Comparison of ENCODE assay signal across 8 cellular contexts in genomic region chr7:152674860-152675760, GRCh38. TPM values are rescaled to one million over a fixed set of nuclear protein-coding genes. Genes with fewer than 3 reads are reported as not detected.
DNase-seq lines count a peak whose midpoint lies in the region; ATAC-seq and TF ChIP-seq lines count a peak whose summit lies in the region.

No MANE protein-coding gene starts in this region.

- no peak overlapping the region for H3K56ac ChIP-seq in H9 (ENCODE audit: insufficient read length, low read depth, low read length)

- H3T11ph ChIP-seq in H9 (ENCODE audit: low read length) = no peak overlapping the region

- H3K36me3 Mint-ChIP-seq in H9 (ENCODE audit: insufficient read depth in 1 of 3, low read depth in 3 of 3) = peaks cover 11 to 17% (median 12%) of the 10 kb centered on the region in 3 experiments
- peaks cover 13% of the 10 kb centered on the region for H3K36me3 Mint-ChIP-seq in T-helper 2 cell treated with Interferon-gamma antibody and Interleukin-4, amounts not matched to agents 5 μg/mL and 100 μg/mL, for 36 hours (ENCODE audit: low read depth)

- H3K9ac ChIP-seq in H9 (ENCODE audit: extremely low read depth, insufficient read length, low read length) = peak overlapping the region; percentile 84

- H3K27ac ChIP-seq in H9 (ENCODE audit: insufficient read length, low read depth, low read length) (no peak overlapping the region), esophagus muscularis mucosa (replicated peaks in 1 of 4) (peak overlapping the region in 2 of 4 donors; percentile 81 to 83)

- no peaks in the 10 kb centered on the region for H4K20me1 ChIP-seq in H9 (ENCODE audit: control insufficient read depth, insufficient read depth, insufficient read length)

- no peaks in the 10 kb centered on the region for H3K27me3 ChIP-seq in H9 (ENCODE audit: insufficient read depth, low read length)
- no peaks in the 10 kb centered on the region for H3K27me3 ChIP-seq in esophagus muscularis mucosa

- H3K4me3 Mint-ChIP-seq in H9 = peak overlapping the region; percentile 97 to 98
- peak overlapping the region; percentile 92 for H3K4me3 Mint-ChIP-seq in T-helper 2 cell treated with Interferon-gamma antibody and Interleukin-4, amounts not matched to agents 5 μg/mL and 100 μg/mL, for 36 hours

- H3K27me3 Mint-ChIP-seq in H9 (ENCODE audit: low read depth) = peaks cover 3% of the 10 kb centered on the region; the same call in 1 of the 2 replicates
- H3K27me3 Mint-ChIP-seq in T-helper 2 cell treated with Interferon-gamma antibody and Interleukin-4, amounts not matched to agents 5 μg/mL and 100 μg/mL, for 36 hours (ENCODE audit: low read depth) = no peaks in the 10 kb centered on the region

- no peaks in the 10 kb centered on the region for H3K36me3 ChIP-seq in esophagus muscularis mucosa

- no peak overlapping the region for H4K91ac ChIP-seq in H9 (ENCODE audit: insufficient read length, low read depth, low read length)

- ATAC-seq in HG02588 (IDR thresholded peaks at IDR 0.05; ENCODE audit: unreplicated experiment) = no peak

- TF ChIP-seq CTCF in H9 (conservative IDR thresholded peaks at IDR 0.05) (no peak), esophagus muscularis mucosa (IDR thresholded peaks at IDR 0.05) (no peak)

- peak overlapping the region; percentile 63 to 78 (median 74) for H3K4me3 ChIP-seq in esophagus muscularis mucosa

- H2BK12ac ChIP-seq in H9 (ENCODE audit: insufficient read length, low read depth, low read length) = no peak overlapping the region

- H2BK120ac ChIP-seq in H9 (ENCODE audit: low read depth, low read length, poor library complexity, severe bottlenecking) = no peak overlapping the region

- H3K4me1 ChIP-seq in H9 (ENCODE audit: insufficient read depth, low read length) (peaks cover 2% of the 10 kb centered on the region; the same call in 1 of the 2 replicates), esophagus muscularis mucosa (peaks cover 11 to 14% (median 12%) of the 10 kb centered on the region in 4 donors)

- H3K79me2 ChIP-seq in H9 (ENCODE audit: insufficient read depth, low read length) = peaks cover 31% of the 10 kb centered on the region; the same call in 1 of the 2 replicates

- H2AFZ ChIP-seq in H9 (ENCODE audit: low read length) = no peak overlapping the region

- H4K5ac ChIP-seq in H9 (ENCODE audit: insufficient read length, low read depth, low read length) = no peak overlapping the region

- H3K18ac ChIP-seq in H9 (ENCODE audit: insufficient read length, low read depth, low read length) = no peak overlapping the region

- H3K4me1 Mint-ChIP-seq in H9 = peaks cover 6% of the 10 kb centered on the region in 2 experiments
- H3K4me1 Mint-ChIP-seq in T-helper 2 cell treated with Interferon-gamma antibody and Interleukin-4, amounts not matched to agents 5 μg/mL and 100 μg/mL, for 36 hours (ENCODE audit: low read depth) = peaks cover 9% of the 10 kb centered on the region

- H3K4ac ChIP-seq in H9 (ENCODE audit: low read depth, low read length) = no peak overlapping the region

- H2BK15ac ChIP-seq in H9 (ENCODE audit: low read depth, low read length) = no peak overlapping the region

- intact Hi-C loops in esophagus muscularis mucosa (cut with DNase I) = loop anchor here (5.0 kb wide), 1 partner anchor 213 kb away; no protein-coding TSS in a partner anchor

- no CpG with 5 or more reads among the region's 16 CpGs for WGBS in H9 (ENCODE audit: extremely low coverage, insufficient read length, low lambda C conversion rate)
- WGBS in esophagus muscularis mucosa = 12% methylated on average over 16 of the region's 16 CpGs

- H3K27ac Mint-ChIP-seq in H9 = peak overlapping the region; percentile 23 to 99 (median 31); a peak in 6 of 7 replicates
- peak overlapping the region; percentile 97 for H3K27ac Mint-ChIP-seq in T-helper 2 cell treated with Interferon-gamma antibody and Interleukin-4, amounts not matched to agents 5 μg/mL and 100 μg/mL, for 36 hours

- TF ChIP-seq POLR2A in esophagus muscularis mucosa (IDR thresholded peaks at IDR 0.05; ENCODE audit: low read depth) = no peak

- H3K9me3 ChIP-seq in H9 (ENCODE audit: control insufficient read depth, low read depth, low read length) (no peaks in the 10 kb centered on the region), esophagus muscularis mucosa (no peaks in the 10 kb centered on the region)

- peak overlapping the region; percentile 85 for H3K4me2 ChIP-seq in H9 (ENCODE audit: insufficient read depth, insufficient read length, low read length)

- no peak for TF ChIP-seq EP300 in esophagus muscularis mucosa (IDR thresholded peaks at IDR 0.05)

- H3K23me2 ChIP-seq in H9 (ENCODE audit: insufficient read length, low read depth, low read length, poor library complexity, severe bottlenecking) = peaks cover 7% of the 10 kb centered on the region

- H3K14ac ChIP-seq in H9 (ENCODE audit: insufficient read depth, low read length) = peak overlapping the region; percentile 49; the same call in 1 of the 2 replicates

- no peak overlapping the region for H2BK5ac ChIP-seq in H9 (ENCODE audit: insufficient read length, low read length)

- no peaks in the 10 kb centered on the region for H3K79me1 ChIP-seq in H9 (ENCODE audit: insufficient read depth, low read depth, low read length, poor library complexity, severe bottlenecking)

- no peak overlapping the region for H2BK20ac ChIP-seq in H9 (ENCODE audit: low read depth, low read length, poor library complexity, severe bottlenecking)

- H3K23ac ChIP-seq in H9 (ENCODE audit: insufficient read length, low read depth, low read length) = no peak overlapping the region

- no peak overlapping the region for H2AK5ac ChIP-seq in H9 (ENCODE audit: insufficient read length, low read length)

- H4K8ac ChIP-seq in H9 (replicated peaks; ENCODE audit: insufficient read length, low read depth, low read length) = no peak overlapping the region

- no peaks in the 10 kb centered on the region; a peak in 2 of 5 replicates for H3K9me3 Mint-ChIP-seq in H9
- H3K9me3 Mint-ChIP-seq in T-helper 2 cell treated with Interferon-gamma antibody and Interleukin-4, amounts not matched to agents 5 μg/mL and 100 μg/mL, for 36 hours = no peaks in the 10 kb centered on the region

- DNase-seq in SIG-M5 treated with dmso at 0.1 percent for 504 hours (lab: John Stamatoyannopoulos, UW; ENCODE audit: unreplicated experiment) (peak; percentile 50), SIG-M5 (lab: John Stamatoyannopoulos, UW) (no peak), H9 (no peak), NAMALWA (ENCODE audit: low spot score) (peak; percentile 72), esophagus muscularis mucosa (ENCODE audit: extremely low spot score) (no peak), pons (ENCODE audit: low spot score) (peak; percentile 13)
- DNase-seq in T-helper 2 cell treated with Interferon-gamma antibody and Interleukin-4, amounts not matched to agents 5 μg/mL and 100 μg/mL, for 36 hours (ENCODE audit: low spot score) = peak; percentile 10

RNA-seq across cellular contexts. Expression of gene XRCC2, which starts 0.8 kb away (rescaled TPM):
- 21.1 and 22.8 TPM in 2 replicates for total RNA-seq in H9 (2021)
- total RNA-seq in esophagus muscularis mucosa = under 1 TPM; 0.17 to 0.57 (median 0.43) TPM

Comparison
In these comparisons a context has a peak if more than half of its experiments do, and no peak if none do; other contexts are left out.
1. DNase-seq: peak in SIG-M5 treated with dmso at 0.1 percent for 504 hours (single experiment), NAMALWA (single experiment), T-helper 2 cell treated with Interferon-gamma antibody and Interleukin-4, amounts not matched to agents 5 μg/mL and 100 μg/mL, for 36 hours (single experiment) and pons (single experiment); none in SIG-M5 (single experiment), H9 (single experiment) and esophagus muscularis mucosa (single experiment).
2. RNA of gene XRCC2, which starts 0.8 kb away (total RNA-seq): 21.1 to 22.8 TPM in H9; 0.17 to 0.57 TPM in esophagus muscularis mucosa; every median in the first group is over 10 times any median in the second.